Comparison of ENCODE assay signal across 32 cellular contexts in the genomic region with DNA sequence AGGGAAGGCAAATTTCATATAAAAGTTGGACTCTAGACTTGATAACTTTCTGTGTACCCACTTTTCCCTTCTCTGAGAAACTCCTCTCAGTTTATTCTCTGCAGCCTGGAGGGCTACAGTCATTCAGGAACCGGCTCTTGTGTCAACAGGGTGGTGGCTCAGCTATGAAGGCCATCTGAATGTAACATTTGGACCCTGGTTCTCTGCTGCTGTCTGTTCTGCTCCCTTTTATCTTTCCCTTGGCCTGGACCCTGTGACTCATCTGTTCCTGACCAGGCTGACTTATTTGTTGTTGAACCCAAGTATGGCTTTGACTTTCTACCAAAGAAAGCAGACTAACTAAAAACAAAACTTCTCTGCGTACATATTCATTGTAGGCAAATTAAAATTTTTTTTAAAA.
DNase-seq lines count a peak whose midpoint lies in the region; TF ChIP-seq lines count a peak whose summit lies in the region.
"Had no signal": no experiment of that assay in that cellular context is flagged by ENCODE, and none has a peak within 500 bp of the region (broad histone marks: within the 10 kb centered on the region; RNA-seq: fewer than 3 reads in every experiment).

No MANE protein-coding gene starts in this region.

- no peak overlapping the region for H3K4me3 ChIP-seq in breast epithelium
- no peak overlapping the region for H3K4me3 ChIP-seq in fibroblast of the aortic adventitia (ENCODE audit: low read depth, low read length)
- H3K4me3 ChIP-seq: cardiac muscle cell, coronary artery, esophagus squamous epithelium, SJSA1, smooth muscle cell, stomach, tibial artery had no signal

- POLR2A ChIA-PET in MCF 10A (lab: Yijun Ruan, JAX), result interaction anchor here (0.8 kb wide), 2 partner anchors 9 to 115 kb away, joined by 3 to 4 read pairs; no protein-coding TSS in a partner anchor

- H3K9me3 ChIP-seq in breast epithelium, result no peaks in the 10 kb centered on the region
- H3K9me3 ChIP-seq: esophagus squamous epithelium, SJSA1, stomach, tibial artery had no signal

- BruUV-seq in MCF 10A (replicated peaks; lab: Mats Ljungman, UMichigan), result no TSS peak

- no peaks in the 10 kb centered on the region for H3K36me3 Mint-ChIP-seq in MCF 10A (ENCODE audit: insufficient read depth, unreplicated experiment)
- H3K36me3 Mint-ChIP-seq: T-cell had no signal

- TF ChIP-seq CTCF in MCF 10A (IDR thresholded peaks at IDR 0.05; ENCODE audit: unreplicated experiment), result no peak
- TF ChIP-seq CTCF in breast epithelium (IDR thresholded peaks at IDR 0.05), result no peak
- no peak for TF ChIP-seq CTCF in fibroblast of the aortic adventitia (IDR thresholded peaks at IDR 0.05; ENCODE audit: insufficient read depth, low read length)

- H3K27me3 ChIP-seq in breast epithelium, result no peaks in the 10 kb centered on the region
- H3K27me3 ChIP-seq: cardiac muscle cell, esophagus squamous epithelium, SJSA1, tibial artery had no signal

- H3K36me3 ChIP-seq in breast epithelium, result no peaks in the 10 kb centered on the region
- H3K36me3 ChIP-seq: cardiac muscle cell, esophagus squamous epithelium, SJSA1, stomach, tibial artery had no signal

- H3K27ac ChIP-seq in breast epithelium, result no peak overlapping the region
- H3K27ac ChIP-seq: cardiac muscle cell, coronary artery, esophagus squamous epithelium, SJSA1, stomach, tibial artery had no signal

- DNase-seq in MCF 10A (ENCODE audit: unreplicated experiment) (peak; percentile 28), breast epithelium (ENCODE audit: low spot score in 2 of 2) (no peak), RPMI7951 (ENCODE audit: low read depth) (peak; percentile 31), fibroblast of the aortic adventitia (ENCODE audit: low read depth) (peak; percentile 55), stromal cell of bone marrow (ENCODE audit: low read depth) (peak; percentile 58), T-helper 2 cell (no peak), T-helper 1 cell (no peak), NCI-H1436 (lab: John Stamatoyannopoulos, UW) (no peak)
- DNase-seq: 8988T; activated CD4-positive, CD25-positive, alpha-beta regulatory T cell; activated CD8-positive, alpha-beta memory T cell treated with anti-CD3 and anti-CD28 coated beads, Interleukin-2, amount 10 ng/mL, durations not matched to agents 7 days and 5 days; activated naive CD4-positive, alpha-beta T cell; activated T-cell treated with anti-CD3 and anti-CD28 coated beads, Interleukin-2, amount 50 U/mL, for 48 hours; CD4-positive, alpha-beta T cell; effector memory CD8-positive, alpha-beta T cell; esophagus squamous epithelium; H7; islet precursor cell; Kasumi-1; midbrain; naive thymus-derived CD8-positive, alpha-beta T cell; NCI-H1048; NCI-H1930; NCI-H69; stimulated activated CD4-positive, alpha-beta T cell treated with anti-CD3 and anti-CD28 coated beads, Interleukin-1b, Interleukin-23, amount 100 ng/mL, for 48 hours; stomach; T-cell; tibial artery had no signal

- no peaks in the 10 kb centered on the region for H3K4me1 Mint-ChIP-seq in MCF 10A (ENCODE audit: insufficient read depth, unreplicated experiment)
- H3K4me1 Mint-ChIP-seq: activated CD8-positive, alpha-beta memory T cell treated with anti-CD3 and anti-CD28 coated beads, Interleukin-2, amount 10 ng/mL, durations not matched to agents 7 days and 5 days; T-cell had no signal

- no peak for TF ChIP-seq POLR2A in breast epithelium (IDR thresholded peaks at IDR 0.05)

- no peaks in the 10 kb centered on the region for H3K9me3 Mint-ChIP-seq in MCF 10A (ENCODE audit: unreplicated experiment)
- H3K9me3 Mint-ChIP-seq: CD4-positive, alpha-beta T cell; effector memory CD8-positive, alpha-beta T cell; T-cell had no signal

- CTCF ChIA-PET in MCF 10A (lab: Yijun Ruan, JAX), result interaction anchor here (1.1 to 2.2 kb wide), 3 partner anchors 41 to 408 kb away, joined by 3 to 10 read pairs (median 3); no protein-coding TSS in a partner anchor

- H3K4me3 Mint-ChIP-seq in MCF 10A (ENCODE audit: unreplicated experiment), result no peak overlapping the region
- H3K4me3 Mint-ChIP-seq: activated CD8-positive, alpha-beta memory T cell treated with anti-CD3 and anti-CD28 coated beads, Interleukin-2, amount 10 ng/mL, durations not matched to agents 7 days and 5 days; CD4-positive, alpha-beta T cell; effector memory CD8-positive, alpha-beta T cell; naive thymus-derived CD8-positive, alpha-beta T cell; T-cell had no signal

- no peak overlapping the region for H3K27ac Mint-ChIP-seq in MCF 10A (ENCODE audit: low read depth, unreplicated experiment)
- H3K27ac Mint-ChIP-seq: activated CD8-positive, alpha-beta memory T cell treated with anti-CD3 and anti-CD28 coated beads, Interleukin-2, amount 10 ng/mL, durations not matched to agents 7 days and 5 days; CD4-positive, alpha-beta T cell; effector memory CD8-positive, alpha-beta T cell; naive thymus-derived CD8-positive, alpha-beta T cell; T-cell had no signal

- intact Hi-C loops in MCF 10A (cut with micrococcal nuclease) (no loop called here), breast epithelium (cut with DNase I; ENCODE audit: low total_unique reads) (no loop called here)

- no peaks in the 10 kb centered on the region for H3K27me3 Mint-ChIP-seq in MCF 10A (ENCODE audit: insufficient read depth, unreplicated experiment)
- H3K27me3 Mint-ChIP-seq: activated CD8-positive, alpha-beta memory T cell treated with anti-CD3 and anti-CD28 coated beads, Interleukin-2, amount 10 ng/mL, durations not matched to agents 7 days and 5 days; CD4-positive, alpha-beta T cell had no signal

- H3K4me1 ChIP-seq in breast epithelium, result no peaks in the 10 kb centered on the region
- H3K4me1 ChIP-seq: esophagus squamous epithelium, SJSA1, stomach, tibial artery had no signal

Comparison
In these comparisons a context has a peak if more than half of its experiments do, and no peak if none do; other contexts are left out.
1. DNase-seq: peak in MCF 10A (single experiment), RPMI7951 (single experiment), fibroblast of the aortic adventitia (single experiment) and stromal cell of bone marrow (single experiment); none in breast epithelium (0 of 2), T-helper 2 cell (0 of 5), T-helper 1 cell (0 of 5) and NCI-H1436 (single experiment).